In the genomic region with DNA sequence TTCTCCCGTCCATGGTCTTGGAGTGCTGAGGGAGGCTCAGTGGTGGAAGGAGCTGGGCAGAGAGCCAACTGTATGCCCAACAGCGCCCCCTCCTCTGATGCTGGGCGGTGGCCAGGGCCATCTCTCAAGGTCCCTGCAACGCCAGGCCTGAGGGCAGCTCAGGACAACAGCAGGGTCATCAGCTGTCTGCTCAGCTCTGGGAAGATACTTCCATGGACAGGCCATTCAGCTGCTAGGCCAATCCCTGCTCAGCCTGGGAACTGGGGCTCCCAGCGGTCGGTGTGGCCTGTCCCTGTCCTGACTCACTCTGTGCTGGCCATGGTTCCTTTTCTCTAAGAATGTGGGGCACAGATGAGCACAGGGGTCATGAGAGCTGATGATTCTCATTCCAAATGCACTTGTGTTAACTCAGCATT, we compare ENCODE assay signal across 15 cellular contexts.
DNase-seq lines count a peak whose midpoint lies in the region; ATAC-seq, FAIRE-seq and TF ChIP-seq lines count a peak whose summit lies in the region.
"Had no signal": no experiment of that assay in that cellular context is flagged by ENCODE, and none has a peak within 500 bp of the region (broad histone marks: within the 10 kb centered on the region; RNA-seq: fewer than 3 reads in every experiment).

No MANE protein-coding gene starts in this region.

- H3K4me1 ChIP-seq in RWPE2 (ENCODE audit: insufficient read depth, poor library complexity, severe bottlenecking) (no peaks in the 10 kb centered on the region), trophoblast cell (ENCODE audit: control insufficient read depth in 1 of 2, insufficient read depth in 2 of 2, low read length in 2 of 2) (no peaks in the 10 kb centered on the region), small intestine (ENCODE audit: control insufficient read depth in 2 of 2, insufficient read depth in 1 of 2, low read depth in 1 of 2, low read length in 1 of 2) (no peaks in the 10 kb centered on the region)
- H3K4me1 ChIP-seq: breast epithelium, parathyroid adenoma had no signal

- no CpG with 5 or more reads among the region's 6 CpGs for WGBS in trophoblast cell (ENCODE audit: extremely low coverage, insufficient coverage, insufficient read length)
- whole genome bisulfite sequencing in small intestine, 3 donors = 59 to 71% (median 63%) methylated on average over 6 of the region's 6 CpGs

- H3K4me3 ChIP-seq in RWPE2 (ENCODE audit: severe bottlenecking) (no peak overlapping the region), trophoblast cell (ENCODE audit: low read depth, low read length) (no peak overlapping the region), small intestine (ENCODE audit: low read depth in 1 of 2, low read length in 2 of 2) (no peak overlapping the region)
- H3K4me3 ChIP-seq: BLaER1 treated with 17β-estradiol and CSF1 and Interleukin-3, amounts not matched to agents 10 nM and 100 nM; breast epithelium; SK-N-MC had no signal

- H3K4me2 ChIP-seq in trophoblast cell (ENCODE audit: low read length) = no peak overlapping the region
- H3K4me2 ChIP-seq: BLaER1 treated with 17β-estradiol and CSF1 and Interleukin-3, amounts not matched to agents 10 nM and 100 nM had no signal

- no peak for FAIRE-seq in small intestine (lab: Jason Lieb, UNC)
- FAIRE-seq: islet of Langerhans had no signal

- peak; percentile 27 for DNase-seq in GM04503 (ENCODE audit: low read depth)
- peak; percentile 38 for DNase-seq in RWPE2 (ENCODE audit: low spot score)
- DNase-seq in globus pallidus (ENCODE audit: low spot score) = peak; percentile 14
- DNase-seq in trophoblast cell = no peak
- DNase-seq in foreskin melanocyte = no peak
- DNase-seq in small intestine = no peak
- no peak for DNase-seq in midbrain (lab: John Stamatoyannopoulos, UW)
- DNase-seq in activated CD4-positive, alpha-beta T cell treated with anti-CD3 and anti-CD28 coated beads for 1 hour = no peak
- DNase-seq: NCI-H2171 treated with DMSO at 0.1 percent for 48 hours; stimulated activated CD4-positive, alpha-beta T cell treated with anti-CD3 and anti-CD28 coated beads, Interleukin-15, amount 100 ng/mL, for 24 hours had no signal

- H3K27ac ChIP-seq in RWPE2 (ENCODE audit: poor library complexity, severe bottlenecking) (no peak overlapping the region), trophoblast cell (ENCODE audit: low read depth, low read length) (no peak overlapping the region), small intestine (ENCODE audit: low read depth in 1 of 2, low read length in 1 of 2) (no peak overlapping the region)
- H3K27ac ChIP-seq: BLaER1 treated with 17β-estradiol and CSF1 and Interleukin-3, amounts not matched to agents 10 nM and 100 nM; breast epithelium; parathyroid adenoma; SK-N-MC had no signal

- H2AFZ ChIP-seq in trophoblast cell (ENCODE audit: insufficient read depth, low read length, poor library complexity) = peak overlapping the region; percentile 19
- H2AFZ ChIP-seq: parathyroid adenoma had no signal

- no peak for ATAC-seq in RWPE2 (ENCODE audit: low read depth)

- H3K79me2 ChIP-seq in trophoblast cell (ENCODE audit: control insufficient read depth, insufficient read depth, low read length, poor library complexity) = no peaks in the 10 kb centered on the region
- H3K79me2 ChIP-seq: parathyroid adenoma had no signal

- no peak overlapping the region for H2AK5ac ChIP-seq in trophoblast cell (ENCODE audit: low read length)

- no peak overlapping the region for H2BK12ac ChIP-seq in trophoblast cell (ENCODE audit: low read length)

- H4K12ac ChIP-seq in trophoblast cell (ENCODE audit: low read depth, low read length) = no peak overlapping the region

- no peak overlapping the region for H2BK5ac ChIP-seq in trophoblast cell (ENCODE audit: low read depth, low read length, poor library complexity)

- H3K79me1 ChIP-seq in trophoblast cell (ENCODE audit: low read length) = no peaks in the 10 kb centered on the region

- TF ChIP-seq CTCF in RWPE2 (IDR thresholded peaks at IDR 0.05; ENCODE audit: poor library complexity, severe bottlenecking) = no peak

- H3K36me3 ChIP-seq in RWPE2 (ENCODE audit: low read depth) (no peaks in the 10 kb centered on the region), trophoblast cell (ENCODE audit: control insufficient read depth in 1 of 2, insufficient read depth in 2 of 2, low read length in 2 of 2) (no peaks in the 10 kb centered on the region), small intestine (ENCODE audit: control insufficient read depth in 2 of 2, insufficient read depth in 2 of 2, low read length in 2 of 2) (no peaks in the 10 kb centered on the region)
- H3K36me3 ChIP-seq: BLaER1 treated with 17β-estradiol and CSF1 and Interleukin-3, amounts not matched to agents 10 nM and 100 nM; breast epithelium had no signal

- H3K4ac ChIP-seq in trophoblast cell (ENCODE audit: low read depth, low read length) = no peak overlapping the region

- H3K9ac ChIP-seq in trophoblast cell (ENCODE audit: low read length) = no peak overlapping the region
- H3K9ac ChIP-seq: BLaER1 treated with 17β-estradiol and CSF1 and Interleukin-3, amounts not matched to agents 10 nM and 100 nM; parathyroid adenoma had no signal

- no peak overlapping the region for H3K23ac ChIP-seq in trophoblast cell (ENCODE audit: low read length)

- H3K9me3 ChIP-seq in RWPE2 (ENCODE audit: severe bottlenecking) (no peaks in the 10 kb centered on the region), trophoblast cell (ENCODE audit: insufficient read depth, low read depth, low read length) (peaks cover 3% of the 10 kb centered on the region), small intestine (ENCODE audit: control insufficient read depth, low read depth) (no peaks in the 10 kb centered on the region)
- H3K9me3 ChIP-seq: BLaER1 treated with 17β-estradiol and CSF1 and Interleukin-3, amounts not matched to agents 10 nM and 100 nM; breast epithelium had no signal

- no peak overlapping the region for H3K18ac ChIP-seq in trophoblast cell (ENCODE audit: low read length)

- no peak overlapping the region for H4K8ac ChIP-seq in trophoblast cell (ENCODE audit: low read depth, low read length)

- no peak overlapping the region for H3K14ac ChIP-seq in trophoblast cell (ENCODE audit: low read length)

- no peak overlapping the region for H4K91ac ChIP-seq in trophoblast cell (ENCODE audit: low read depth, low read length)

- H3K27me3 ChIP-seq in RWPE2 (ENCODE audit: insufficient read depth, poor library complexity, severe bottlenecking) (no peaks in the 10 kb centered on the region), trophoblast cell (ENCODE audit: insufficient read depth, low read length) (no peaks in the 10 kb centered on the region), small intestine (ENCODE audit: control insufficient read depth in 2 of 2, insufficient read depth in 2 of 2, low read length in 2 of 2) (no peaks in the 10 kb centered on the region)
- H3K27me3 ChIP-seq: BLaER1 treated with 17β-estradiol and CSF1 and Interleukin-3, amounts not matched to agents 10 nM and 100 nM; breast epithelium had no signal

- no peak overlapping the region for H2BK120ac ChIP-seq in trophoblast cell (ENCODE audit: insufficient read depth, low read length, poor library complexity)

Comparison
In these comparisons a context has a peak if more than half of its experiments do, and no peak if none do; other contexts are left out.
1. DNase-seq: peak in GM04503 (single experiment), RWPE2 (single experiment) and globus pallidus (single experiment); none in trophoblast cell (0 of 2), foreskin melanocyte (single experiment), small intestine (single experiment), midbrain (single experiment) and activated CD4-positive, alpha-beta T cell treated with anti-CD3 and anti-CD28 coated beads for 1 hour (single experiment).